In genomic region chr10:55630491-55631056, GRCh38 we compare ENCODE assay signal across 9 cellular contexts.
DNase-seq lines count a peak whose midpoint lies in the region; ATAC-seq, FAIRE-seq and TF ChIP-seq lines count a peak whose summit lies in the region.
"Had no signal": no experiment of that assay in that cellular context is flagged by ENCODE, and none has a peak within 500 bp of the region (broad histone marks: within the 10 kb centered on the region; RNA-seq: fewer than 3 reads in every experiment).

No MANE protein-coding gene starts in this region.

- no peak overlapping the region for H3K9ac ChIP-seq in kidney (ENCODE audit: low read length in 2 of 2)

- no peaks in the 10 kb centered on the region for H3K36me3 Mint-ChIP-seq in stimulated activated memory B cell treated with anti-CD40 and anti-IgM and Interleukin-4, amounts not matched to agents 10 μg/mL and 1 μg/mL and 100 μg/mL, for 72 hours
- H3K36me3 Mint-ChIP-seq in activated T-cell treated with anti-CD3 and anti-CD28 coated beads, Interleukin-2, amount 50 U/mL, for 4 hours (ENCODE audit: insufficient read depth): no peaks in the 10 kb centered on the region

- H3K4me1 Mint-ChIP-seq in stimulated activated memory B cell treated with anti-CD40 and anti-IgM and Interleukin-4, amounts not matched to agents 10 μg/mL and 1 μg/mL and 100 μg/mL, for 72 hours: peaks cover 12% of the 10 kb centered on the region
- peaks cover 2% of the 10 kb centered on the region for H3K4me1 Mint-ChIP-seq in activated T-cell treated with anti-CD3 and anti-CD28 coated beads, Interleukin-2, amount 50 U/mL, for 4 hours (ENCODE audit: low read depth)

- DNase-seq in HL-60 (ENCODE audit: low read depth in 1 of 2, low spot score in 1 of 2): no peak
- peak in 1 of 4 donors; percentile 19 for DNase-seq in body of pancreas
- peak; percentile 55 for DNase-seq in kidney
- no peak for DNase-seq in central memory CD4-positive, alpha-beta T cell
- DNase-seq in NOMO-1 (lab: John Stamatoyannopoulos, UW; ENCODE audit: unreplicated experiment in 2 of 2): no peak
- DNase-seq in SW480 (ENCODE audit: low spot score): no peak
- DNase-seq in activated T-cell treated with anti-CD3 and anti-CD28 coated beads, Interleukin-2, amount 50 U/mL, for 4 hours: no peak

- peak; percentile 34 for ATAC-seq in body of pancreas
- no peak for ATAC-seq in stimulated activated memory B cell treated with anti-CD40 and anti-IgM and Interleukin-4, amounts not matched to agents 10 μg/mL and 1 μg/mL and 100 μg/mL, for 72 hours
- no peak for ATAC-seq in activated T-cell treated with anti-CD3 and anti-CD28 coated beads, Interleukin-2, amount 50 U/mL, for 4 hours

- peak overlapping the region; percentile 55 for H3K4me3 Mint-ChIP-seq in stimulated activated memory B cell treated with anti-CD40 and anti-IgM and Interleukin-4, amounts not matched to agents 10 μg/mL and 1 μg/mL and 100 μg/mL, for 72 hours
- no peak overlapping the region for H3K4me3 Mint-ChIP-seq in activated T-cell treated with anti-CD3 and anti-CD28 coated beads, Interleukin-2, amount 50 U/mL, for 4 hours

- TF ChIP-seq CTCF in HL-60 (IDR thresholded peaks at IDR 0.05; ENCODE audit: insufficient read depth, low read length): no peak
- no peak for TF ChIP-seq CTCF in body of pancreas (IDR thresholded peaks at IDR 0.05)
- TF ChIP-seq CTCF in kidney (IDR thresholded peaks at IDR 0.05; ENCODE audit: borderline replicate concordance, extremely low read depth, insufficient read depth): no peak

- FAIRE-seq in kidney (lab: Jason Lieb, UNC): no peak
- FAIRE-seq: TTC549 had no signal

- intact Hi-C loops in body of pancreas (cut with DNase I) (no loop called here), kidney (cut with DNase I) (no loop called here)

- peak overlapping the region; percentile 31; the same call in 1 of the 2 replicates for H3K4me3 ChIP-seq in HL-60 (replicated peaks; ENCODE audit: insufficient read depth, low read length)
- H3K4me3 ChIP-seq in body of pancreas: peak overlapping the region in 1 of 2 donors; percentile 28
- peak overlapping the region; percentile 43 to 73 for H3K4me3 ChIP-seq in kidney (ENCODE audit: low read length in 2 of 2)

- no peaks in the 10 kb centered on the region for H3K9me3 ChIP-seq in body of pancreas
- no peaks in the 10 kb centered on the region for H3K9me3 ChIP-seq in kidney (ENCODE audit: control insufficient read depth in 1 of 2, low read length in 2 of 2)

- H3K27me3 ChIP-seq in HL-60 (ENCODE audit: insufficient read depth, poor library complexity, severe bottlenecking) (peaks cover 22% of the 10 kb centered on the region), body of pancreas (no peaks in the 10 kb centered on the region)

- peaks cover 22% of the 10 kb centered on the region for H3K4me1 ChIP-seq in body of pancreas
- peaks cover 0 to 5% of the 10 kb centered on the region in 2 donors for H3K4me1 ChIP-seq in kidney (ENCODE audit: control insufficient read depth in 1 of 2, insufficient read depth in 1 of 2, low read depth in 1 of 2, low read length in 2 of 2)

- H3K27me3 Mint-ChIP-seq in stimulated activated memory B cell treated with anti-CD40 and anti-IgM and Interleukin-4, amounts not matched to agents 10 μg/mL and 1 μg/mL and 100 μg/mL, for 72 hours: peaks cover 48% of the 10 kb centered on the region
- peaks cover 29% of the 10 kb centered on the region for H3K27me3 Mint-ChIP-seq in activated T-cell treated with anti-CD3 and anti-CD28 coated beads, Interleukin-2, amount 50 U/mL, for 4 hours (ENCODE audit: low read depth)

- H3K36me3 ChIP-seq in body of pancreas (replicated peaks in 1 of 2; ENCODE audit: insufficient read depth in 1 of 2, low read depth in 2 of 2): no peaks in the 10 kb centered on the region
- no peaks in the 10 kb centered on the region for H3K36me3 ChIP-seq in kidney (ENCODE audit: control insufficient read depth in 1 of 2, insufficient read depth in 2 of 2, low read length in 2 of 2)

- TF ChIP-seq POLR2A in body of pancreas (IDR thresholded peaks at IDR 0.05): no peak

- H3K27ac ChIP-seq in HL-60 (replicated peaks) (no peak overlapping the region), body of pancreas (no peak overlapping the region), kidney (ENCODE audit: low read depth in 2 of 2, low read length in 2 of 2) (no peak overlapping the region)

- 1 to 3% methylated on average over 29 to 35 of the region's 35 CpGs for WGBS in body of pancreas, 2 donors

- H3K27ac Mint-ChIP-seq in stimulated activated memory B cell treated with anti-CD40 and anti-IgM and Interleukin-4, amounts not matched to agents 10 μg/mL and 1 μg/mL and 100 μg/mL, for 72 hours: no peak overlapping the region

- no peaks in the 10 kb centered on the region for H3K9me3 Mint-ChIP-seq in stimulated activated memory B cell treated with anti-CD40 and anti-IgM and Interleukin-4, amounts not matched to agents 10 μg/mL and 1 μg/mL and 100 μg/mL, for 72 hours
- no peaks in the 10 kb centered on the region for H3K9me3 Mint-ChIP-seq in activated T-cell treated with anti-CD3 and anti-CD28 coated beads, Interleukin-2, amount 50 U/mL, for 4 hours
